Comparison of ENCODE assay signal across 8 cellular contexts in genomic region chr20:9392892-9393857, GRCh38.
DNase-seq lines count a peak whose midpoint lies in the region; ATAC-seq and TF ChIP-seq lines count a peak whose summit lies in the region.

No MANE protein-coding gene starts in this region.

- H3K4me3 ChIP-seq in foreskin fibroblast (ENCODE audit: low read depth in 1 of 2, low read length in 2 of 2): no peak overlapping the region

- ATAC-seq in GM19372 (IDR thresholded peaks at IDR 0.05; ENCODE audit: low read depth, unreplicated experiment): peak; percentile 43
- ATAC-seq in SK-N-SH treated with all-trans-retinoic acid at 6 μM for 48 hours: peak; percentile 100
- no peak for ATAC-seq in omental fat pad (ENCODE audit: low FRiP score)
- no peak for ATAC-seq in GM18858 (IDR thresholded peaks at IDR 0.05; ENCODE audit: unreplicated experiment)
- ATAC-seq in GM18520 (IDR thresholded peaks at IDR 0.05; ENCODE audit: unreplicated experiment): no peak

- TF ChIP-seq CTCF in foreskin fibroblast (IDR thresholded peaks at IDR 0.05; ENCODE audit: low read depth, low read length) (peak; percentile 84), omental fat pad (IDR thresholded peaks at IDR 0.05) (no peak)

- DNase-seq in CD1c-positive myeloid dendritic cell (ENCODE audit: extremely low spot score): peak; percentile 84
- DNase-seq in NCI-H1092 (lab: John Stamatoyannopoulos, UW): peak; percentile 17
- DNase-seq in foreskin fibroblast: peak; percentile 60 to 86
- DNase-seq in omental fat pad (ENCODE audit: low spot score): peak; percentile 32

TF ChIP-seq in SK-N-SH treated with all-trans-retinoic acid at 6 μM for 48 hours, 23 proteins besides CTCF, POLR2A, EP300 and RAD21:
- TF ChIP-seq ZFP30 (CRISPR knock-in tag; IDR thresholded peaks at IDR 0.05) (no peak), GLIS3 (CRISPR knock-in tag; IDR thresholded peaks at IDR 0.05) (no peak), PATZ1 (CRISPR knock-in tag; IDR thresholded peaks at IDR 0.05; ENCODE audit: borderline replicate concordance) (no peak), ESRRG (CRISPR knock-in tag; IDR thresholded peaks at IDR 0.05) (no peak)

Comparison
In these comparisons a context has a peak if more than half of its experiments do, and no peak if none do; other contexts are left out.
1. DNase-seq: peak in every context shown above with its lines; median percentile 84 in CD1c-positive myeloid dendritic cell; 73 in foreskin fibroblast; 32 in omental fat pad; 17 in NCI-H1092.
2. ATAC-seq: peak in GM19372 (single experiment) and SK-N-SH treated with all-trans-retinoic acid at 6 μM for 48 hours (single experiment); none in omental fat pad (single experiment), GM18858 (single experiment) and GM18520 (single experiment).